1 cellular context compared by ENCODE assay signal in the genomic region with DNA sequence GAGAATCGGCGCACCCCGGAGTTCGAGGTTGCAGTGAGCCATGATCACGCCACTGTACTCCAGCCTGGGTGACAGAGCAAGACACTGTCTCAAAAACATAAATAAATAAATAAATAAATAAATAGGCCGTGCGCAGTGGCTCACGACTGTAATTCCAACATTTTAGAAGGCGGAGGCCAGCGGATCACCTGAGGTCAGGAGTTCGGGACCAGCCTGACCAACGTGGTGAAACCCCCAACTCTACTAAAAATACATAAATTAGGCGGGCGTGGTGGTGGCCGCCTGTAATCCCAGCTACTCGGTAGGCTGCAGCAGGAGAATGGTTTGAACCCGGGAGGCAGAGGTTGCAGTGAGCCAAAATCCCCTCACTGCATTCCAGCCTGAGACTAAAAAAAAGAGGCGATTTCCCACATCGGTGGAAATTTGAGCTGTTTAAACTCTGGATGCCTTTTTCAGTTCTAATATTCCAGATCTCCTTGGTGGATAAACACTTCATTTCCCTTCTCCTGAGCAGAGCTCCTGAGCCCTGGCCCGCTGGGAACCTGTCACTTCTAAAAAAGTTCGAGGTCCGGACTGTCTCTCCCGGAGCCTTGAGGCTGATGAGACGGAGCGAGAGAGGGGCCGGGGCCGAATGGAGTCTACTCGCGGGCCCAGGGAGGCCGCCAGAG.
TF ChIP-seq lines count a peak whose summit lies in the region.

No MANE protein-coding gene starts in this region.

TF ChIP-seq in IMR-90, 13 proteins besides CTCF, POLR2A, EP300 and RAD21:
- no peak for TF ChIP-seq NFE2L2 (IDR thresholded peaks at IDR 0.05; ENCODE audit: low read depth, low read length)
- TF ChIP-seq MAFK (IDR thresholded peaks at IDR 0.05; ENCODE audit: low read depth, low read length) = no peak
- no peak; the same call in 1 of the 2 replicates for TF ChIP-seq SMC3 (IDR thresholded peaks at IDR 0.05; ENCODE audit: low read depth, low read length)
- TF ChIP-seq BHLHE40 (IDR thresholded peaks at IDR 0.05; ENCODE audit: low read depth, low read length) = no peak
- TF ChIP-seq CHD1 (IDR thresholded peaks at IDR 0.05; ENCODE audit: low read depth, low read length) = no peak
